26 cellular contexts compared by ENCODE assay signal in genomic region chr9:136496801-136497620, GRCh38.
"Had no signal": no experiment of that assay in that cellular context is flagged by ENCODE, and none has a peak within 500 bp of the region (broad histone marks: within the 10 kb centered on the region; RNA-seq: fewer than 3 reads in every experiment).

No MANE protein-coding gene starts in this region.

- H3K9me3 Mint-ChIP-seq: dendritic cell treated with granulocyte-macrophage colony-stimulating factor and Interleukin-4, amounts not matched to agents 40 ng/mL and 50 ng/mL, for 4 days; effector memory CD8-positive, alpha-beta T cell; endodermal cell had no signal

- H3K27ac Mint-ChIP-seq: dendritic cell treated with granulocyte-macrophage colony-stimulating factor and Interleukin-4, amounts not matched to agents 40 ng/mL and 50 ng/mL, for 4 days; effector memory CD8-positive, alpha-beta T cell; endodermal cell had no signal

- DNase-seq: colonic mucosa; cortex of kidney; effector CD8-positive, alpha-beta T cell; effector memory CD8-positive, alpha-beta T cell; endodermal cell; erythroblast; esophagus squamous epithelium; foreskin fibroblast; foreskin melanocyte; gastrocnemius medialis; glutamatergic neuron; head of caudate nucleus; heart right ventricle; hippocampal formation; left cardiac atrium; left lung; left ventricle myocardium superior; lower lobe of right lung; mesendoderm; midbrain had no signal

- FAIRE-seq: endometrium, islet of Langerhans, keratinocyte had no signal

- H3K27me3 ChIP-seq: colonic mucosa, esophagus squamous epithelium, gastrocnemius medialis, heart right ventricle, left lung had no signal

- H3K4me3 ChIP-seq: colonic mucosa, esophagus squamous epithelium, gastrocnemius medialis, heart right ventricle, left lung, lower lobe of right lung had no signal

- H3K27ac ChIP-seq: colonic mucosa, epithelial cell of prostate, esophagus squamous epithelium, gastrocnemius medialis, heart right ventricle, left lung, lower lobe of right lung had no signal

- ATAC-seq: effector memory CD8-positive, alpha-beta T cell; esophagus mucosa; gastrocnemius medialis; heart right ventricle; left cardiac atrium; left ventricle myocardium superior had no signal

- H3K4me1 Mint-ChIP-seq: endodermal cell had no signal

- H3K9me3 ChIP-seq: colonic mucosa, esophagus squamous epithelium, gastrocnemius medialis, heart right ventricle, left lung, lower lobe of right lung had no signal

- H3K4me3 Mint-ChIP-seq: dendritic cell treated with granulocyte-macrophage colony-stimulating factor and Interleukin-4, amounts not matched to agents 40 ng/mL and 50 ng/mL, for 4 days; effector memory CD8-positive, alpha-beta T cell; endodermal cell had no signal

- H3K4me1 ChIP-seq: colonic mucosa, gastrocnemius medialis, left lung, lower lobe of right lung had no signal

- H3K27me3 Mint-ChIP-seq: dendritic cell treated with granulocyte-macrophage colony-stimulating factor and Interleukin-4, amounts not matched to agents 40 ng/mL and 50 ng/mL, for 4 days; effector memory CD8-positive, alpha-beta T cell had no signal
